In the genomic region with DNA sequence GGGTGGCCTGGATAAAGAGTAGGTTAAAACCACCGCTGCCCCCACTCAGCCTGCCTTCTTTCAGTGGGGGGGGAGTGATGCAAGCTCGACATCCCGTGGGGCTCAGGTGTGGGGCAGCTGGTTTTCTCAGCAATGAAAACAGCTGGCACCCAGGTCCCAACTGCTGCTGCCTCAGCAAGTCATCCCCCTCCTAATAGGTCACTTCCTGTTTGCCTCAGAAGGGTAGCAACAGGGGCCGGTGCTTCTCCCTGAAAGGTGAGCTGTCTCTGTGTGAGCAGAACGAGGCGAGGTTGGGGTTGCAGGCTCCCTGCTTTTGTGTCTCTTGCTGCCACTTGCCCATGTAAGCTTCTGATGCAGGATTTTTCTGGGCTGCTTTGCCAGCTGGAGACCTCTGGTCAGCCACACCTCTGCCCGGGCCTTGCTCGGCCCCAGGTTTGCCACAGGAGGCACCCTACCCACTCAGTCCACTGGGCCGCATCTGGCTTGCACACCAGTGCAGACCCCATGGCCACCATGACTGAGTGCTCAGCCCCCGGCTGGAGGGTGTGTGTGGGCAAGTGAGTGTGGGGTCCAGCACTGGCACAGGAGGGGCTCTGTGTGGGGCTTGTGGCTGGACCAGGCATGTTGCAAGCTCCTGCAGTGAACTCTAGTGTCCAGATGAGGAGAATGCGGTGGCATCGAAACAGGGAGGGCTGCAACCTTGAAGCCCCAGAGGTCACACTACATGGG, we compare ENCODE assay signal across 14 cellular contexts. TPM values are rescaled to one million over a fixed set of nuclear protein-coding genes. Genes with fewer than 3 reads are reported as not detected.
DNase-seq lines count a peak whose midpoint lies in the region; ATAC-seq and TF ChIP-seq lines count a peak whose summit lies in the region.
"Had no signal": no experiment of that assay in that cellular context is flagged by ENCODE, and none has a peak within 500 bp of the region (broad histone marks: within the 10 kb centered on the region; RNA-seq: fewer than 3 reads in every experiment).

No MANE protein-coding gene starts in this region.

- H3K4me2 ChIP-seq in KMS-11: peak overlapping the region; percentile 25; the same call in 1 of the 2 replicates

- POLR2A ChIA-PET in activated CD4-positive, alpha-beta T cell treated with anti-CD3 and anti-CD28 coated beads, Interleukin-2, amount 10 ng/mL, durations not matched to agents 7 days and 5 days (lab: Charles Lee): no interaction called here

- peak overlapping the region; percentile 32; the same call in 1 of the 2 replicates for H3K27ac ChIP-seq in KMS-11
- H3K27ac ChIP-seq in transverse colon: no peak overlapping the region
- H3K27ac ChIP-seq: gastroesophageal sphincter had no signal

- peak; percentile 35 for DNase-seq in activated CD4-positive, alpha-beta T cell treated with anti-CD3 and anti-CD28 coated beads for 48 hours
- DNase-seq in activated CD4-positive, alpha-beta T cell treated with anti-CD3 and anti-CD28 coated beads, Interleukin-2, amount 10 ng/mL, durations not matched to agents 7 days and 5 days: no peak
- DNase-seq in natural killer cell (no peak), HFFc6 (no peak), GM03348 (ENCODE audit: low spot score) (no peak), transverse colon (no peak)
- DNase-seq: NCI-H1694, occipital lobe had no signal

- no peaks in the 10 kb centered on the region for H4K20me1 ChIP-seq in KMS-11 (ENCODE audit: insufficient read depth)

- H3K4me1 Mint-ChIP-seq in activated CD4-positive, alpha-beta T cell treated with anti-CD3 and anti-CD28 coated beads, Interleukin-2, amount 10 ng/mL, durations not matched to agents 7 days and 5 days: peaks cover 3% of the 10 kb centered on the region
- H3K4me1 Mint-ChIP-seq in natural killer cell (peaks cover 0 to 14% of the 10 kb centered on the region in 2 donors), HFFc6 (ENCODE audit: low read depth) (peaks cover 19% of the 10 kb centered on the region)
- H3K4me1 Mint-ChIP-seq: central memory CD8-positive, alpha-beta T cell had no signal

- H3K4me1 ChIP-seq in KMS-11 (ENCODE audit: low read depth, poor library complexity, severe bottlenecking) (peaks cover 16% of the 10 kb centered on the region), transverse colon (peaks cover 0 to 24% (median 7%) of the 10 kb centered on the region in 4 donors)
- H3K4me1 ChIP-seq: gastroesophageal sphincter had no signal

- no peaks in the 10 kb centered on the region for H3K9me3 ChIP-seq in transverse colon
- H3K9me3 ChIP-seq: gastroesophageal sphincter had no signal

- H3K36me3 ChIP-seq in KMS-11 (ENCODE audit: insufficient read depth): no peaks in the 10 kb centered on the region
- H3K36me3 ChIP-seq in transverse colon: no peaks in the 10 kb centered on the region

- H3K9ac ChIP-seq in KMS-11: no peak overlapping the region; the same call in 1 of the 2 replicates

- in situ Hi-C loops in transverse colon (cut with MboI; ENCODE audit: low pct_ligation_motif_present in 1 of 4, low pct_unique_long_range_greater_than_20kb in 1 of 4, low sequenced_read_pairs in 3 of 4): no loop called here

- TF ChIP-seq POLR2A in transverse colon (IDR thresholded peaks at IDR 0.05): no peak

- H3K4me3 Mint-ChIP-seq in activated CD4-positive, alpha-beta T cell treated with anti-CD3 and anti-CD28 coated beads, Interleukin-2, amount 10 ng/mL, durations not matched to agents 7 days and 5 days: no peak overlapping the region
- H3K4me3 Mint-ChIP-seq in natural killer cell (no peak overlapping the region), HFFc6 (no peak overlapping the region)
- H3K4me3 Mint-ChIP-seq: central memory CD8-positive, alpha-beta T cell; mesothelial cell of epicardium; stimulated activated naive CD8-positive, alpha-beta T cell treated with anti-CD3 and anti-CD28 coated beads, Interleukin-15, Interleukin-2, amounts not matched to agents 100 ng/mL and 50 ng/mL, for 24 hours had no signal

- H3K27ac Mint-ChIP-seq in activated CD4-positive, alpha-beta T cell treated with anti-CD3 and anti-CD28 coated beads, Interleukin-2, amount 10 ng/mL, durations not matched to agents 7 days and 5 days: no peak overlapping the region
- H3K27ac Mint-ChIP-seq in natural killer cell (peak overlapping the region; percentile 18 to 61), HFFc6 (no peak overlapping the region)
- H3K27ac Mint-ChIP-seq: mesothelial cell of epicardium; stimulated activated naive CD8-positive, alpha-beta T cell treated with anti-CD3 and anti-CD28 coated beads, Interleukin-15, Interleukin-2, amounts not matched to agents 100 ng/mL and 50 ng/mL, for 24 hours had no signal

- H3K4me3 ChIP-seq in KMS-11 (IDR thresholded peaks at IDR 0.05; ENCODE audit: insufficient read depth, low read depth, low read length): no peak overlapping the region
- H3K4me3 ChIP-seq in transverse colon: no peak overlapping the region
- H3K4me3 ChIP-seq: gastroesophageal sphincter had no signal

- H3K79me2 ChIP-seq in KMS-11 (ENCODE audit: insufficient read depth, low read depth): no peaks in the 10 kb centered on the region

- TF ChIP-seq CTCF in KMS-11 (conservative IDR thresholded peaks at IDR 0.05; ENCODE audit: low read depth, low read length) (no peak), natural killer cell (IDR thresholded peaks at IDR 0.05) (no peak), HFFc6 (IDR thresholded peaks at IDR 0.05) (no peak), transverse colon (IDR thresholded peaks at IDR 0.05) (no peak)

- no peaks in the 10 kb centered on the region for H3K27me3 Mint-ChIP-seq in activated CD4-positive, alpha-beta T cell treated with anti-CD3 and anti-CD28 coated beads, Interleukin-2, amount 10 ng/mL, durations not matched to agents 7 days and 5 days
- H3K27me3 Mint-ChIP-seq in natural killer cell (ENCODE audit: low read depth in 2 of 2): no peaks in the 10 kb centered on the region
- H3K27me3 Mint-ChIP-seq in HFFc6 (ENCODE audit: insufficient read depth): no peaks in the 10 kb centered on the region
- H3K27me3 Mint-ChIP-seq: central memory CD8-positive, alpha-beta T cell; stimulated activated naive CD8-positive, alpha-beta T cell treated with anti-CD3 and anti-CD28 coated beads, Interleukin-15, Interleukin-2, amounts not matched to agents 100 ng/mL and 50 ng/mL, for 24 hours had no signal

- H3K36me3 Mint-ChIP-seq in activated CD4-positive, alpha-beta T cell treated with anti-CD3 and anti-CD28 coated beads, Interleukin-2, amount 10 ng/mL, durations not matched to agents 7 days and 5 days (ENCODE audit: low read depth): no peaks in the 10 kb centered on the region
- H3K36me3 Mint-ChIP-seq in natural killer cell (no peaks in the 10 kb centered on the region), HFFc6 (ENCODE audit: low read depth) (peaks cover 17% of the 10 kb centered on the region)

- H2AFZ ChIP-seq in KMS-11 (ENCODE audit: low read depth): peak overlapping the region; percentile 44; the same call in 1 of the 2 replicates

- CTCF ChIA-PET in activated CD4-positive, alpha-beta T cell treated with anti-CD3 and anti-CD28 coated beads, Interleukin-2, amount 10 ng/mL, durations not matched to agents 7 days and 5 days (lab: Charles Lee): interaction anchor here (0.6 to 1.7 kb wide), 4 partner anchors 9 to 59 kb away, joined by 3 to 7 read pairs (median 3); no protein-coding TSS in a partner anchor

- ATAC-seq in activated CD4-positive, CD25-positive, alpha-beta regulatory T cell treated with anti-CD3 and anti-CD28 coated beads, Interleukin-2, amount 50 U/mL, for 24 hours: peak; percentile 94 to 97
- peak in 2 of 3 donors; percentile 28 to 91 for ATAC-seq in natural killer cell
- ATAC-seq: gastroesophageal sphincter had no signal

- intact Hi-C loops in natural killer cell (cut with micrococcal nuclease) (no loop called here), transverse colon (cut with DNase I; ENCODE audit: low total_unique reads) (no loop called here)

- H3K9me3 Mint-ChIP-seq in activated CD4-positive, alpha-beta T cell treated with anti-CD3 and anti-CD28 coated beads, Interleukin-2, amount 10 ng/mL, durations not matched to agents 7 days and 5 days: peaks cover 10% of the 10 kb centered on the region
- H3K9me3 Mint-ChIP-seq in natural killer cell (no peaks in the 10 kb centered on the region), HFFc6 (peaks cover 13% of the 10 kb centered on the region)
- H3K9me3 Mint-ChIP-seq: central memory CD8-positive, alpha-beta T cell had no signal

- no peaks in the 10 kb centered on the region for H3K27me3 ChIP-seq in KMS-11 (ENCODE audit: insufficient read depth, low read depth)
- no peaks in the 10 kb centered on the region for H3K27me3 ChIP-seq in transverse colon
- H3K27me3 ChIP-seq: gastroesophageal sphincter had no signal

- 86% methylated on average over 12 of the region's 12 CpGs; no CpG with 5 or more reads in 1 of the 2 donors for WGBS in transverse colon (ENCODE audit: low coverage in 1 of 2), 2 donors

- TF ChIP-seq EP300 in transverse colon (IDR thresholded peaks at IDR 0.05; ENCODE audit: low read depth): no peak

RNA-seq across cellular contexts. Expression of a gene that starts 11.5 kb away (rescaled TPM):
- 10 to 100 TPM; 26.2 to 28.9 TPM for total RNA-seq in activated CD4-positive, alpha-beta T cell treated with anti-CD3 and anti-CD28 coated beads, Interleukin-2, amount 10 ng/mL, durations not matched to agents 7 days and 5 days
- total RNA-seq in natural killer cell (10 to 100 TPM; 38.3 to 47.5 (median 38.9) TPM), transverse colon (10 to 100 TPM in 3 of 4 donors, 1 to 10 TPM in 1; 9.4 to 48.3 (median 17.2) TPM)
- total RNA-seq in HFFc6 (2021; fragmentation: NEBNext Ultra II Directional; extraction: Animal tissue kit (Norgen Biotek cat#: 25700)): 10 to 100 TPM; 56.0 to 77.5 (median 74.4) TPM

Comparison
In these comparisons a context has a peak if more than half of its experiments do, and no peak if none do; other contexts are left out.
1. H3K27ac Mint-ChIP-seq: peak in natural killer cell (2 of 2); none in activated CD4-positive, alpha-beta T cell treated with anti-CD3 and anti-CD28 coated beads, Interleukin-2, amount 10 ng/mL, durations not matched to agents 7 days and 5 days (single experiment) and HFFc6 (single experiment).